ENCODE assay signal across 9 cellular contexts in genomic region chr12:6362383-6362782, GRCh38. TPM values are rescaled to one million over a fixed set of nuclear protein-coding genes. Genes with fewer than 3 reads are reported as not detected.
DNase-seq lines count a peak whose midpoint lies in the region; ATAC-seq and TF ChIP-seq lines count a peak whose summit lies in the region.
"Had no signal": no experiment of that assay in that cellular context is flagged by ENCODE, and none has a peak within 500 bp of the region (broad histone marks: within the 10 kb centered on the region; RNA-seq: fewer than 3 reads in every experiment).

No MANE protein-coding gene starts in this region.

- peaks cover 31% of the 10 kb centered on the region for H3K36me3 Mint-ChIP-seq in Caco-2 (ENCODE audit: insufficient read depth, unreplicated experiment)

- H3K4me1 Mint-ChIP-seq in Caco-2 (ENCODE audit: low read depth, unreplicated experiment) = peaks cover 21% of the 10 kb centered on the region

- POLR2A ChIA-PET in Caco-2 (lab: Charles Lee) = interaction anchor here (1.7 to 1.9 kb wide), 3 partner anchors 21 to 172 kb away, joined by 8 to 18 read pairs (median 17); partner anchors contain the start of genes GAPDH, LTBR and VAMP1

- no TSS peak for BruUV-seq in Caco-2 (replicated peaks; lab: Mats Ljungman, UMichigan)

- H3K4me3 ChIP-seq in Caco-2 (ENCODE audit: low read depth, low read length) (no peak overlapping the region), KMS-11 (IDR thresholded peaks at IDR 0.05; ENCODE audit: insufficient read depth, low read depth, low read length) (no peak overlapping the region), epithelial cell of proximal tubule (ENCODE audit: low read depth, low read length) (peak overlapping the region; percentile 11), skeletal muscle satellite cell (ENCODE audit: low read length) (no peak overlapping the region)

- H3K4me1 ChIP-seq in Caco-2 = peaks cover 13% of the 10 kb centered on the region
- H3K4me1 ChIP-seq in KMS-11 (ENCODE audit: low read depth, poor library complexity, severe bottlenecking) = peaks cover 19% of the 10 kb centered on the region
- peaks cover 25% of the 10 kb centered on the region for H3K4me1 ChIP-seq in skeletal muscle satellite cell (ENCODE audit: control insufficient read depth, insufficient read depth, low read length)

- H3K9ac ChIP-seq in KMS-11 (no peak overlapping the region), skeletal muscle satellite cell (ENCODE audit: low read depth, low read length) (no peak overlapping the region)

- 0 out of 2 replicates have a peak overlapping the region, but pooled peaks have one; percentile 96 for H2AFZ ChIP-seq in KMS-11 (ENCODE audit: low read depth)

- DNase-seq in Caco-2 (no peak), epithelial cell of proximal tubule (ENCODE audit: low read depth) (no peak), NCI-H2107 (lab: John Stamatoyannopoulos, UW) (no peak)
- DNase-seq: NCI-H69 had no signal

- TF ChIP-seq CTCF in Caco-2 (IDR thresholded peaks at IDR 0.05; ENCODE audit: insufficient read depth in 1 of 2, low read depth in 1 of 2, low read length in 1 of 2, severe bottlenecking in 1 of 2, unreplicated experiment in 1 of 2) = no peak
- TF ChIP-seq CTCF in KMS-11 (conservative IDR thresholded peaks at IDR 0.05; ENCODE audit: low read depth, low read length) = no peak
- TF ChIP-seq CTCF in epithelial cell of proximal tubule (conservative IDR thresholded peaks at IDR 0.05; ENCODE audit: low read depth, low read length) = no peak

- H3K9me3 Mint-ChIP-seq in Caco-2 (ENCODE audit: unreplicated experiment) = no peaks in the 10 kb centered on the region

- no peaks in the 10 kb centered on the region for H4K20me1 ChIP-seq in KMS-11 (ENCODE audit: insufficient read depth)

- peak overlapping the region; percentile 5 for H3K4me3 Mint-ChIP-seq in Caco-2 (ENCODE audit: unreplicated experiment)

- H3K9me3 ChIP-seq in Caco-2 (no peaks in the 10 kb centered on the region), skeletal muscle satellite cell (replicated peaks; ENCODE audit: low read length) (no peaks in the 10 kb centered on the region)

- intact Hi-C loops in Caco-2 (cut with micrococcal nuclease; ENCODE audit: unreplicated experiment) = no loop called here

- CTCF ChIA-PET in Caco-2 (lab: Charles Lee) = interaction anchor here (1.5 to 2.6 kb wide), 7 partner anchors 12 to 39 kb away, joined by 5 to 18 read pairs (median 13); partner anchors contain the start of gene TNFRSF1A

- ATAC-seq in GM18511 (IDR thresholded peaks at IDR 0.05; ENCODE audit: unreplicated experiment) (no peak), HG02852 (IDR thresholded peaks at IDR 0.05; ENCODE audit: unreplicated experiment) (no peak)

- H3K27ac ChIP-seq in KMS-11 = no peak overlapping the region

- H3K79me2 ChIP-seq in KMS-11 (ENCODE audit: insufficient read depth, low read depth) = no peaks in the 10 kb centered on the region

- H3K4me2 ChIP-seq in KMS-11 (no peak overlapping the region), skeletal muscle satellite cell (ENCODE audit: low read length) (peak overlapping the region; percentile 39)

- H3K27me3 Mint-ChIP-seq in Caco-2 (ENCODE audit: insufficient read depth, unreplicated experiment) = no peaks in the 10 kb centered on the region

- H3K27ac Mint-ChIP-seq in Caco-2 (ENCODE audit: unreplicated experiment) = peak overlapping the region; percentile 53

- H3K36me3 ChIP-seq in Caco-2 (ENCODE audit: control insufficient read depth, insufficient read depth, low read length) (no peaks in the 10 kb centered on the region), KMS-11 (ENCODE audit: insufficient read depth) (no peaks in the 10 kb centered on the region), skeletal muscle satellite cell (ENCODE audit: insufficient read depth, low read length) (no peaks in the 10 kb centered on the region)

- H3K27me3 ChIP-seq in Caco-2 (replicated peaks; ENCODE audit: control insufficient read depth, insufficient read depth, low read length) = no peaks in the 10 kb centered on the region
- no peaks in the 10 kb centered on the region for H3K27me3 ChIP-seq in KMS-11 (ENCODE audit: insufficient read depth, low read depth)
- H3K27me3 ChIP-seq in skeletal muscle satellite cell (ENCODE audit: control insufficient read depth, insufficient read depth, low read length) = no peaks in the 10 kb centered on the region

RNA-seq across cellular contexts. Expression of gene SCNN1A, which starts 13.0 kb away (rescaled TPM):
- total RNA-seq in Caco-2 (2022) = 52.6 and 53.5 TPM in 2 replicates
- 15.6 and 52.2 TPM in 2 replicates for total RNA-seq in epithelial cell of proximal tubule
- 0.87 and 1.3 TPM in 2 replicates for total RNA-seq in skeletal muscle satellite cell (2012; rRNA removed)
- total RNA-seq: SK-MEL-5 had no signal

RNA-seq across cellular contexts. Expression of gene TNFRSF1A, which starts 20.5 kb away (rescaled TPM):
- 79.0 and 79.4 TPM in 2 replicates for total RNA-seq in Caco-2 (2022)
- total RNA-seq in epithelial cell of proximal tubule = 163 and 186 TPM in 2 replicates
- 173 and 205 TPM in 2 replicates for total RNA-seq in skeletal muscle satellite cell (2012; rRNA removed)

RNA-seq across cellular contexts. Expression of gene LTBR, which starts 21.6 kb away (rescaled TPM):
- 194 and 197 TPM in 2 replicates for total RNA-seq in Caco-2 (2022)
- 108 and 152 TPM in 2 replicates for total RNA-seq in epithelial cell of proximal tubule
- total RNA-seq in skeletal muscle satellite cell (2012; rRNA removed) = 75.8 and 97.8 TPM in 2 replicates

RNA-seq across cellular contexts. Expression of gene PLEKHG6, which starts 51.9 kb away (rescaled TPM):
- total RNA-seq in Caco-2 (2022) (109 and 123 TPM in 2 replicates), epithelial cell of proximal tubule (3.5 and 9.6 TPM in 2 replicates)
- not detected in 2 replicates for total RNA-seq in skeletal muscle satellite cell (2012; rRNA removed)
- total RNA-seq: SK-MEL-5 had no signal
